In the genomic region with DNA sequence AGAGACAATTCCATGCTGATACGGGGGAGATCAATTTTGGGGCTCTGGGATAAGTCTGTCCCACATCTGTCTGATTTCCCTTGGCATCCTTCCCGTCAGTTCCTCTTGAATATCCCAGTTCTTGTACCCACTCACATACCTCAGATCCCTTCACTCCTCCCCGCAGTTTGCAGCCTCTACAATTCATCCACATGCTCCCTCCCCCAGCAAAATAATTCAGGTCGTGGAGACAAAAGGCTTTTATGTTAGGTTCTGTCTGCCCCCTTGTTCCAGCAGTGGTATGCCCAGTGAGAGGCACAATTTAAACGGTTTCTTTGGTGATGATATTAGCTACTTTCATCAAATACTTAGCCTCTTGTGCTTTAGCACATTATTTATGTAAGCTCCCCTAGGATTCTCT, we compare ENCODE assay signal across 18 cellular contexts. TPM values are rescaled to one million over a fixed set of nuclear protein-coding genes. Genes with fewer than 3 reads are reported as not detected.
DNase-seq lines count a peak whose midpoint lies in the region; ATAC-seq and TF ChIP-seq lines count a peak whose summit lies in the region.
"Had no signal": no experiment of that assay in that cellular context is flagged by ENCODE, and none has a peak within 500 bp of the region (broad histone marks: within the 10 kb centered on the region; RNA-seq: fewer than 3 reads in every experiment).

No MANE protein-coding gene starts in this region.

- H3K27ac ChIP-seq in Karpas-422 (ENCODE audit: low read length) (no peak overlapping the region), cingulate gyrus (ENCODE audit: low read depth, low read length) (peak overlapping the region; percentile 7), osteoblast (ENCODE audit: low read depth, low read length) (no peak overlapping the region)
- H3K27ac ChIP-seq: left lung had no signal

- H3K9me2 ChIP-seq in Karpas-422 (replicated peaks; ENCODE audit: insufficient read depth, low read length), result no peaks in the 10 kb centered on the region

- no peak for TF ChIP-seq CTCF in osteoblast (IDR thresholded peaks at IDR 0.05; ENCODE audit: extremely low read depth, low read depth, low read length)

- H2AFZ ChIP-seq in Karpas-422 (ENCODE audit: low read length), result no peak overlapping the region
- no peak overlapping the region for H2AFZ ChIP-seq in osteoblast (ENCODE audit: low read length)

- H3K4me3 ChIP-seq in Karpas-422 (ENCODE audit: low read length) (no peak overlapping the region), osteoblast (ENCODE audit: insufficient read depth, low read length) (no peak overlapping the region)
- H3K4me3 ChIP-seq: left lung, tibial nerve had no signal

- H3K4me1 ChIP-seq in Karpas-422 (ENCODE audit: low read length), result no peaks in the 10 kb centered on the region
- H3K4me1 ChIP-seq in osteoblast (ENCODE audit: insufficient read depth, low read length), result peaks cover 21% of the 10 kb centered on the region

- H3K79me2 ChIP-seq in Karpas-422 (ENCODE audit: low read length), result no peaks in the 10 kb centered on the region
- no peaks in the 10 kb centered on the region for H3K79me2 ChIP-seq in osteoblast (ENCODE audit: insufficient read depth, low read length)

- DNase-seq in COLO829 (ENCODE audit: low spot score) (peak; percentile 84), Karpas-422 (peak; percentile 60), osteoblast (ENCODE audit: insufficient read length, low spot score, missing footprints) (peak; percentile 29), DMS79 (lab: John Stamatoyannopoulos, UW) (no peak)
- DNase-seq: activated CD4-positive, CD25-positive, alpha-beta regulatory T cell treated with anti-CD3 and anti-CD28 coated beads, Interleukin-2, amount 50 U/mL, for 72 hours; cerebellar nuclear complex; left lung; MM.1S; NCI-H187 treated with DMSO at 0.1 percent for 48 hours; NCI-H446; stimulated activated CD4-positive, alpha-beta T cell treated with anti-CD3 and anti-CD28 coated beads, Interleukin-2, amount 100 ng/mL, for 24 hours; stimulated activated naive CD8-positive, alpha-beta T cell treated with anti-CD3 and anti-CD28 coated beads, Interleukin-15, Interleukin-2, amounts not matched to agents 100 U/mL and 50 U/mL, for 24 hours; T1000 had no signal

- H4K20me1 ChIP-seq in Karpas-422 (ENCODE audit: insufficient read depth, low read depth, low read length) (no peaks in the 10 kb centered on the region), osteoblast (ENCODE audit: insufficient read depth, low read length) (no peaks in the 10 kb centered on the region)

- H3K9me3 ChIP-seq in Karpas-422 (ENCODE audit: low read length) (no peaks in the 10 kb centered on the region), osteoblast (ENCODE audit: low read depth, low read length) (no peaks in the 10 kb centered on the region)
- H3K9me3 ChIP-seq: left lung, tibial nerve had no signal

- no peak overlapping the region for H3K9ac ChIP-seq in Karpas-422 (ENCODE audit: low read length)

- no peak overlapping the region for H3K4me2 ChIP-seq in Karpas-422 (ENCODE audit: low read depth, low read length, poor library complexity, severe bottlenecking)
- no peak overlapping the region for H3K4me2 ChIP-seq in osteoblast (ENCODE audit: insufficient read depth, low read length)

- no peaks in the 10 kb centered on the region for H3K36me3 ChIP-seq in Karpas-422 (ENCODE audit: insufficient read depth, low read length)
- peaks cover 39% of the 10 kb centered on the region for H3K36me3 ChIP-seq in osteoblast (ENCODE audit: insufficient read depth, low read length)

- H3K27me3 ChIP-seq in Karpas-422 (ENCODE audit: low read length) (no peaks in the 10 kb centered on the region), osteoblast (ENCODE audit: insufficient read depth, low read length) (no peaks in the 10 kb centered on the region)
- H3K27me3 ChIP-seq: left lung, tibial nerve had no signal

- ATAC-seq in HG03342 (IDR thresholded peaks at IDR 0.05; ENCODE audit: unreplicated experiment), result no peak
- no peak for ATAC-seq in GM21717 (IDR thresholded peaks at IDR 0.05; ENCODE audit: unreplicated experiment)
- ATAC-seq: left lung; SK-N-SH treated with all-trans-retinoic acid at 6 μM for 48 hours; stimulated activated naive CD8-positive, alpha-beta T cell treated with anti-CD3 and anti-CD28 coated beads, Interleukin-15, Interleukin-2, amounts not matched to agents 100 U/mL and 50 U/mL, for 24 hours had no signal

RNA-seq across cellular contexts. Expression of a gene that starts 9.6 kb away (rescaled TPM):
- 378 and 758 TPM in 2 replicates for total RNA-seq in Karpas-422 (2014; rRNA removed; shearing (Covaris generic); ENCODE audit: low replicate concordance)
- total RNA-seq in osteoblast, result 44.9 and 56.0 TPM in 2 replicates

RNA-seq across cellular contexts. Expression of a gene that starts 13.7 kb away (rescaled TPM):
- total RNA-seq in Karpas-422 (2014; rRNA removed; shearing (Covaris generic); ENCODE audit: low replicate concordance), result 19.0 and 22.2 TPM in 2 replicates
- total RNA-seq in osteoblast, result 21.4 and 21.5 TPM in 2 replicates

RNA-seq across cellular contexts. Expression of a gene that starts 19.2 kb away (rescaled TPM):
- 55.3 and 66.3 TPM in 2 replicates for total RNA-seq in Karpas-422 (2014; rRNA removed; shearing (Covaris generic); ENCODE audit: low replicate concordance)
- 71.9 and 91.2 TPM in 2 replicates for total RNA-seq in osteoblast

RNA-seq across cellular contexts. Expression of a gene that starts 19.5 kb away (rescaled TPM):
- 10.3 and 16.3 TPM in 2 replicates for total RNA-seq in Karpas-422 (2014; rRNA removed; shearing (Covaris generic); ENCODE audit: low replicate concordance)
- total RNA-seq in osteoblast, result 6.2 and 6.5 TPM in 2 replicates

RNA-seq across cellular contexts. Expression of a gene that starts 35.0 kb away (rescaled TPM):
- 18.1 and 18.6 TPM in 2 replicates for total RNA-seq in Karpas-422 (2014; rRNA removed; shearing (Covaris generic); ENCODE audit: low replicate concordance)
- total RNA-seq in osteoblast, result 19.9 and 23.0 TPM in 2 replicates
